ENCODE assay signal across 8 cellular contexts in genomic region chr3:86563358-86563970, GRCh38.
DNase-seq lines count a peak whose midpoint lies in the region; ATAC-seq, FAIRE-seq and TF ChIP-seq lines count a peak whose summit lies in the region.

No MANE protein-coding gene starts in this region.

- peaks cover 3% of the 10 kb centered on the region for H3K9me3 Mint-ChIP-seq in progenitor cell of endocrine pancreas (ENCODE audit: low read depth)

- H3K4me1 Mint-ChIP-seq in progenitor cell of endocrine pancreas (ENCODE audit: low read depth), result peaks cover 17% of the 10 kb centered on the region
- H3K4me1 Mint-ChIP-seq in T-helper 17 cell, result no peaks in the 10 kb centered on the region

- TF ChIP-seq POLR2A in heart left ventricle (IDR thresholded peaks at IDR 0.05) (no peak), endothelial cell of umbilical vein (IDR thresholded peaks at IDR 0.05; ENCODE audit: low read depth, low read length) (no peak)

- H3K4me2 ChIP-seq in OCI-LY7 (ENCODE audit: low read length) (no peak overlapping the region), endothelial cell of umbilical vein (ENCODE audit: insufficient read depth, low read length) (no peak overlapping the region)

- H3K4me1 ChIP-seq in heart left ventricle (no peaks in the 10 kb centered on the region), OCI-LY7 (ENCODE audit: insufficient read depth, low read length, poor library complexity, severe bottlenecking) (no peaks in the 10 kb centered on the region), endothelial cell of umbilical vein (ENCODE audit: control insufficient read depth, extremely low read depth, insufficient read depth, low read length) (no peaks in the 10 kb centered on the region)

- no peak overlapping the region for H3K4me3 ChIP-seq in heart left ventricle
- no peak overlapping the region for H3K4me3 ChIP-seq in OCI-LY7 (ENCODE audit: low read depth, low read length, poor library complexity, severe bottlenecking)
- H3K4me3 ChIP-seq in endothelial cell of umbilical vein (replicated peaks in 1 of 3; ENCODE audit: insufficient read depth in 1 of 3, low read depth in 1 of 3, low read length in 3 of 3), result no peak overlapping the region

- H3K27ac ChIP-seq in heart left ventricle, result no peak overlapping the region
- H3K27ac ChIP-seq in OCI-LY7 (ENCODE audit: low read depth, low read length, poor library complexity, severe bottlenecking), result no peak overlapping the region
- H3K27ac ChIP-seq in endothelial cell of umbilical vein (ENCODE audit: insufficient read depth, low read depth, low read length), result no peak overlapping the region

- H3K36me3 ChIP-seq in heart left ventricle (no peaks in the 10 kb centered on the region), OCI-LY7 (ENCODE audit: insufficient read depth, low read length) (no peaks in the 10 kb centered on the region), endothelial cell of umbilical vein (ENCODE audit: control insufficient read depth in 2 of 2, extremely low read depth in 1 of 2, insufficient read depth in 2 of 2, low read length in 2 of 2) (no peaks in the 10 kb centered on the region)

- dilution Hi-C loops in endothelial cell of umbilical vein (cut with MboI; ENCODE audit: extremely low pct_ligation_motif_present, low sequenced_read_pairs), result no loop called here

- peak; percentile 72 for FAIRE-seq in endothelial cell of umbilical vein (lab: Jason Lieb, UNC)

- POLR2A ChIA-PET in OCI-LY7 (lab: Charles Lee), result interaction anchor here (0.5 to 0.6 kb wide), 3 partner anchors 16 to 1182 kb away, joined by 3 read pairs; no protein-coding TSS in a partner anchor
- POLR2A ChIA-PET in endothelial cell of umbilical vein (lab: Charles Lee), result no interaction called here

- no peaks in the 10 kb centered on the region for H3K9me1 ChIP-seq in endothelial cell of umbilical vein (replicated peaks; ENCODE audit: control insufficient read depth, extremely low read depth, insufficient read depth, low read length)

- intact Hi-C loops in heart left ventricle (cut with DNase I) (no loop called here), Right ventricle myocardium inferior (cut with DNase I) (no loop called here), OCI-LY7 (cut with micrococcal nuclease; ENCODE audit: unreplicated experiment) (loop anchor here (10.0 kb wide), 1 partner anchor 739 kb away; no protein-coding TSS in a partner anchor), endothelial cell of umbilical vein (cut with micrococcal nuclease) (no loop called here), posterior cingulate gyrus (cut with DNase I) (no loop called here)

- DNase-seq in heart left ventricle, result no peak
- no peak for DNase-seq in Right ventricle myocardium inferior (ENCODE audit: missing footprints)
- peak; percentile 59 for DNase-seq in OCI-LY7 (ENCODE audit: low spot score)
- peak; percentile 26 for DNase-seq in endothelial cell of umbilical vein (ENCODE audit: low read depth, low spot score)
- DNase-seq in progenitor cell of endocrine pancreas (ENCODE audit: low spot score, unreplicated experiment), result no peak
- no peak for DNase-seq in posterior cingulate gyrus
- DNase-seq in T-helper 17 cell, result no peak

- H3K36me3 Mint-ChIP-seq in progenitor cell of endocrine pancreas (ENCODE audit: insufficient read depth) (no peaks in the 10 kb centered on the region), T-helper 17 cell (ENCODE audit: low read depth) (no peaks in the 10 kb centered on the region)

- ATAC-seq in heart left ventricle (no peak), Right ventricle myocardium inferior (no peak), HG03565 (IDR thresholded peaks at IDR 0.05; ENCODE audit: unreplicated experiment) (peak; percentile 73), T-helper 17 cell (no peak)

- H3K27ac Mint-ChIP-seq in progenitor cell of endocrine pancreas, result no peak overlapping the region
- no peak overlapping the region for H3K27ac Mint-ChIP-seq in T-helper 17 cell

- H3K9me3 ChIP-seq in heart left ventricle (peaks cover 0 to 5% (median 0%) of the 10 kb centered on the region in 12 donors), OCI-LY7 (ENCODE audit: low read length) (no peaks in the 10 kb centered on the region), endothelial cell of umbilical vein (replicated peaks; ENCODE audit: control insufficient read depth, insufficient read depth, low read length) (no peaks in the 10 kb centered on the region), T-helper 17 cell (ENCODE audit: control insufficient read depth, low read length, poor library complexity, severe bottlenecking) (no peaks in the 10 kb centered on the region)

- H3K27me3 ChIP-seq in heart left ventricle, result no peaks in the 10 kb centered on the region
- H3K27me3 ChIP-seq in endothelial cell of umbilical vein (ENCODE audit: control insufficient read depth in 2 of 2, insufficient read depth in 2 of 2, low read length in 2 of 2), result no peaks in the 10 kb centered on the region

- WGBS in heart left ventricle, 4 donors, result 8 to 27% (median 14%) methylated on average over 2 of the region's 2 CpGs

- no peak overlapping the region for H3K4me3 Mint-ChIP-seq in progenitor cell of endocrine pancreas (ENCODE audit: low read depth)
- H3K4me3 Mint-ChIP-seq in T-helper 17 cell, result no peak overlapping the region

- H3K27me3 Mint-ChIP-seq in progenitor cell of endocrine pancreas, result no peaks in the 10 kb centered on the region
- H3K27me3 Mint-ChIP-seq in T-helper 17 cell, result no peaks in the 10 kb centered on the region

- CTCF ChIA-PET in OCI-LY7 (lab: Charles Lee; ENCODE audit: unreplicated experiment) (no interaction called here), endothelial cell of umbilical vein (lab: Charles Lee) (interaction anchor here (0.8 kb wide), 1 partner anchor 8 kb away, joined by 3 read pairs; no protein-coding TSS in a partner anchor)

- H2AFZ ChIP-seq in OCI-LY7 (ENCODE audit: low read length), result no peak overlapping the region
- no peak overlapping the region for H2AFZ ChIP-seq in endothelial cell of umbilical vein (ENCODE audit: low read depth, low read length)

- no peaks in the 10 kb centered on the region for H3K9me2 ChIP-seq in OCI-LY7 (ENCODE audit: insufficient read depth, low read length)

- no peak overlapping the region for H3K9ac ChIP-seq in endothelial cell of umbilical vein (replicated peaks; ENCODE audit: extremely low read depth, insufficient read depth, low read length)

- H3K79me2 ChIP-seq in OCI-LY7 (ENCODE audit: insufficient read depth, low read depth, low read length) (no peaks in the 10 kb centered on the region), endothelial cell of umbilical vein (ENCODE audit: control insufficient read depth, insufficient read depth, low read length) (no peaks in the 10 kb centered on the region)

- TF ChIP-seq CTCF in heart left ventricle (IDR thresholded peaks at IDR 0.05), result peak; percentile 23 to 62 (median 47)
- peak; percentile 90 for TF ChIP-seq CTCF in OCI-LY7 (conservative IDR thresholded peaks at IDR 0.05; ENCODE audit: low read length)
- peak; percentile 28 to 41 for TF ChIP-seq CTCF in endothelial cell of umbilical vein (IDR thresholded peaks at IDR 0.05; ENCODE audit: extremely low read depth in 1 of 2, insufficient read depth in 1 of 2, low read depth in 1 of 2, low read length in 2 of 2)
- TF ChIP-seq CTCF in progenitor cell of endocrine pancreas (IDR thresholded peaks at IDR 0.05; ENCODE audit: unreplicated experiment), result peak; percentile 86

- no peaks in the 10 kb centered on the region for H4K20me1 ChIP-seq in OCI-LY7 (ENCODE audit: insufficient read depth, low read length)
- H4K20me1 ChIP-seq in endothelial cell of umbilical vein (replicated peaks; ENCODE audit: control insufficient read depth, extremely low read depth, insufficient read depth, low read length), result no peaks in the 10 kb centered on the region

- BruUV-seq in OCI-LY7 (replicated peaks; lab: Mats Ljungman, UMichigan), result no TSS peak
- no TSS peak for BruUV-seq in endothelial cell of umbilical vein (replicated peaks; lab: Mats Ljungman, UMichigan)

TF ChIP-seq in endothelial cell of umbilical vein, 7 proteins besides CTCF, POLR2A, EP300 and RAD21:
- TF ChIP-seq JUN (IDR thresholded peaks at IDR 0.05; ENCODE audit: borderline replicate concordance, insufficient read depth, insufficient read length, low read depth), result no peak
- TF ChIP-seq FOS (IDR thresholded peaks at IDR 0.05; ENCODE audit: borderline replicate concordance, insufficient read depth, low read length), result no peak
- no peak for TF ChIP-seq MAX (IDR thresholded peaks at IDR 0.05; ENCODE audit: insufficient read depth, insufficient read length)
- TF ChIP-seq MYC (IDR thresholded peaks at IDR 0.05; ENCODE audit: low read depth, low read length), result no peak
- TF ChIP-seq GATA2 (IDR thresholded peaks at IDR 0.05; ENCODE audit: insufficient read depth, insufficient read length, low read depth, low read length), result no peak
- TF ChIP-seq POLR2AphosphoS5 (IDR thresholded peaks at IDR 0.05; ENCODE audit: insufficient read depth, low read depth, low read length), result no peak
- TF ChIP-seq EZH2 (IDR thresholded peaks at IDR 0.05; ENCODE audit: borderline replicate concordance, low read depth, low read length, severe bottlenecking), result no peak

Comparison
In these comparisons a context has a peak if more than half of its experiments do, and no peak if none do; other contexts are left out.
1. DNase-seq: peak in OCI-LY7 (single experiment) and endothelial cell of umbilical vein (single experiment); none in heart left ventricle (0 of 5), Right ventricle myocardium inferior (single experiment), progenitor cell of endocrine pancreas (single experiment), posterior cingulate gyrus (0 of 10) and T-helper 17 cell (0 of 3).
2. CTCF ChIP-seq: peak in every context shown above with its lines; median percentile 90 in OCI-LY7; 86 in progenitor cell of endocrine pancreas; 47 in heart left ventricle; 34 in endothelial cell of umbilical vein.